10 cellular contexts compared by ENCODE assay signal in the genomic region with DNA sequence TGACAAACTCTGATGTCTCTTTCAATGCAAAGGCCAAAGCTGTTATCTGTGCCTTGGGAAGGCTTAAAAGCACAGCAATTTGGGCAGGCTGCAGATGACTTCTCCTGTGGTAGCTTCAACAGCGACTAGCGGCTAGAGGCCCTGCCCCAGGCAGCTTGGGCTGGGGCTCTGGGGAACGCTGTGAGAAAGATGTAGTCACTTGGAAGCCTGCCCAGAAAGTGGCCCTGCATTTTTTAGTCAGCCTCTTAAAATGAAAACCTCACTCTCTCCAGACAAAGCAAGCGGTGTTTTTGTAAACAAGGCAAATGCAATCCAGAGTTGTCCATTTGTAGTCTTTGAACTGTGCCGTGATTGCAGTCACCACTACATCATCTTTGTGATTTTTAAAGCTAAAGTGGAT. TPM values are rescaled to one million over a fixed set of nuclear protein-coding genes. Genes with fewer than 3 reads are reported as not detected.
DNase-seq lines count a peak whose midpoint lies in the region; ATAC-seq lines count a peak whose summit lies in the region.
"Had no signal": no experiment of that assay in that cellular context is flagged by ENCODE, and none has a peak within 500 bp of the region (broad histone marks: within the 10 kb centered on the region; RNA-seq: fewer than 3 reads in every experiment).

No MANE protein-coding gene starts in this region.

- CTCF ChIA-PET in activated CD4-positive, alpha-beta T cell treated with anti-CD3 and anti-CD28 coated beads for 36 hours (lab: Charles Lee): no interaction called here

- intact Hi-C loops in activated CD4-positive, alpha-beta T cell treated with anti-CD3 and anti-CD28 coated beads for 36 hours (cut with DNase I, micrococcal nuclease): no loop called here

- H3K27me3 Mint-ChIP-seq in activated CD4-positive, alpha-beta T cell treated with anti-CD3 and anti-CD28 coated beads for 36 hours: no peaks in the 10 kb centered on the region

- ATAC-seq in GM19023 (IDR thresholded peaks at IDR 0.05; ENCODE audit: unreplicated experiment) (no peak), GM19467 (IDR thresholded peaks at IDR 0.05; ENCODE audit: unreplicated experiment) (no peak)
- ATAC-seq in activated CD4-positive, alpha-beta T cell treated with anti-CD3 and anti-CD28 coated beads for 36 hours: no peak
- ATAC-seq: body of pancreas had no signal

- H3K27ac Mint-ChIP-seq in activated CD4-positive, alpha-beta T cell treated with anti-CD3 and anti-CD28 coated beads for 36 hours: no peak overlapping the region

- H3K36me3 Mint-ChIP-seq in activated CD4-positive, alpha-beta T cell treated with anti-CD3 and anti-CD28 coated beads for 36 hours (ENCODE audit: low read depth): no peaks in the 10 kb centered on the region

- H3K4me1 Mint-ChIP-seq in activated CD4-positive, alpha-beta T cell treated with anti-CD3 and anti-CD28 coated beads for 36 hours: no peaks in the 10 kb centered on the region

- peak; percentile 16 for DNase-seq in NCI-H2196 (lab: John Stamatoyannopoulos, UW; ENCODE audit: unreplicated experiment)
- DNase-seq in NCI-H2196 treated with DMSO at 0.1 percent for 48 hours (lab: John Stamatoyannopoulos, UW; ENCODE audit: unreplicated experiment): no peak
- peak; percentile 10 for DNase-seq in NCI-H774 (lab: John Stamatoyannopoulos, UW)
- DNase-seq in fibroblast of peridontal ligament (ENCODE audit: extremely low read depth): peak; percentile 33
- DNase-seq in superior temporal gyrus (ENCODE audit: extremely low spot score): peak; percentile 49
- no peak for DNase-seq in activated CD4-positive, alpha-beta T cell treated with anti-CD3 and anti-CD28 coated beads for 36 hours
- DNase-seq: kidney had no signal

- POLR2A ChIA-PET in activated CD4-positive, alpha-beta T cell treated with anti-CD3 and anti-CD28 coated beads for 36 hours (lab: Charles Lee): no interaction called here

- H3K9me3 Mint-ChIP-seq in activated CD4-positive, alpha-beta T cell treated with anti-CD3 and anti-CD28 coated beads for 36 hours (ENCODE audit: low read depth): no peaks in the 10 kb centered on the region

- no peak overlapping the region for H3K4me3 Mint-ChIP-seq in activated CD4-positive, alpha-beta T cell treated with anti-CD3 and anti-CD28 coated beads for 36 hours

RNA-seq across cellular contexts. Expression of a gene that starts 27.5 kb away (rescaled TPM):
- total RNA-seq in activated CD4-positive, alpha-beta T cell treated with anti-CD3 and anti-CD28 coated beads for 36 hours: under 1 TPM; 0.43 to 0.44 TPM

Comparison
In these comparisons a context has a peak if more than half of its experiments do, and no peak if none do; other contexts are left out.
1. DNase-seq: peak in NCI-H2196 (single experiment), NCI-H774 (single experiment), fibroblast of peridontal ligament (single experiment) and superior temporal gyrus (single experiment); none in NCI-H2196 treated with DMSO at 0.1 percent for 48 hours (single experiment) and activated CD4-positive, alpha-beta T cell treated with anti-CD3 and anti-CD28 coated beads for 36 hours (single experiment).